Comparison of ENCODE assay signal across 15 cellular contexts in the genomic region with DNA sequence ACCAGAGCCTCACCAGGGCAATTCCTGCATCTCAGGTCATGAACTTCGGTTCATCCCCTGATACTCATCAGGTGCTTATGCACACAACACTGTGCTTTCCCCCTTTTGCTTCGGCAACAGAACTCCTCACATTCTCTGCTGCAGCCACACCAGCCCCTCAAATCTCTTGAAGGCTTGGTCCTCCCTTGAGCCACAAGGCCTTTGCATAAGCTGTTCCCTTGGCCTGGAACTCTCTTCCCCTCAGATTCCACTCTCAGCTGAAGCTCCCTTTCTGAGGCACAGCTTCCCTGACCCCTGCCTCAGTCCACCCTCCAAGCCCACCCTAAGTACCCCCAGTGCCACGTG.
DNase-seq lines count a peak whose midpoint lies in the region; ATAC-seq and TF ChIP-seq lines count a peak whose summit lies in the region.
"Had no signal": no experiment of that assay in that cellular context is flagged by ENCODE, and none has a peak within 500 bp of the region (broad histone marks: within the 10 kb centered on the region; RNA-seq: fewer than 3 reads in every experiment).

No MANE protein-coding gene starts in this region.

- POLR2A ChIA-PET in activated CD4-positive, alpha-beta memory T cell treated with anti-CD3 and anti-CD28 coated beads for 36 hours (lab: Charles Lee), result interaction anchor here (0.6 kb wide), 1 partner anchor 129 kb away, joined by 4 read pairs; no protein-coding TSS in a partner anchor

- H3K27ac Mint-ChIP-seq in activated naive CD4-positive, alpha-beta T cell treated with anti-CD3 and anti-CD28 coated beads, Interleukin-2, amount 50 U/mL, for 24 hours, result peak overlapping the region; percentile 88
- H3K27ac Mint-ChIP-seq in activated CD4-positive, alpha-beta memory T cell treated with anti-CD3 and anti-CD28 coated beads for 36 hours, result peak overlapping the region; percentile 62

- peaks cover 21% of the 10 kb centered on the region for H3K4me1 ChIP-seq in lower lobe of right lung
- H3K4me1 ChIP-seq: suprapubic skin had no signal

- H3K36me3 ChIP-seq in lower lobe of right lung, result no peaks in the 10 kb centered on the region
- H3K36me3 ChIP-seq: brain microvascular endothelial cell, suprapubic skin had no signal

- H3K4me3 Mint-ChIP-seq in activated naive CD4-positive, alpha-beta T cell treated with anti-CD3 and anti-CD28 coated beads, Interleukin-2, amount 50 U/mL, for 24 hours, result peak overlapping the region; percentile 82
- no peak overlapping the region for H3K4me3 Mint-ChIP-seq in activated CD4-positive, alpha-beta memory T cell treated with anti-CD3 and anti-CD28 coated beads for 36 hours

- peaks cover 83% of the 10 kb centered on the region for H3K4me1 Mint-ChIP-seq in activated naive CD4-positive, alpha-beta T cell treated with anti-CD3 and anti-CD28 coated beads, Interleukin-2, amount 50 U/mL, for 24 hours
- H3K4me1 Mint-ChIP-seq in activated CD4-positive, alpha-beta memory T cell treated with anti-CD3 and anti-CD28 coated beads for 36 hours (ENCODE audit: low read depth), result peaks cover 72% of the 10 kb centered on the region

- CTCF ChIA-PET in activated CD4-positive, alpha-beta memory T cell treated with anti-CD3 and anti-CD28 coated beads for 36 hours (lab: Charles Lee), result interaction anchor here (3.1 kb wide), 1 partner anchor 14 kb away, joined by 15 read pairs; no protein-coding TSS in a partner anchor

- no peak for DNase-seq in activated naive CD4-positive, alpha-beta T cell (lab: John Stamatoyannopoulos, UW)
- DNase-seq in activated CD4-positive, alpha-beta memory T cell treated with anti-CD3 and anti-CD28 coated beads for 36 hours, result no peak
- DNase-seq in lower lobe of right lung (no peak), putamen (ENCODE audit: low spot score) (no peak), OCI-M1 (lab: John Stamatoyannopoulos, UW) (no peak), LoVo (ENCODE audit: low spot score) (no peak), globus pallidus (ENCODE audit: low spot score) (no peak)
- DNase-seq: activated effector memory CD4-positive, alpha-beta T cell treated with anti-CD3 and anti-CD28 coated beads, Interleukin-2, amount 50 U/mL, for 16 hours; brain microvascular endothelial cell; left colon; NCI-H1092 treated with DMSO at 0.1 percent for 48 hours; NCI-H82 had no signal

- no peaks in the 10 kb centered on the region for H3K9me3 Mint-ChIP-seq in activated naive CD4-positive, alpha-beta T cell treated with anti-CD3 and anti-CD28 coated beads, Interleukin-2, amount 50 U/mL, for 24 hours
- H3K9me3 Mint-ChIP-seq in activated CD4-positive, alpha-beta memory T cell treated with anti-CD3 and anti-CD28 coated beads for 36 hours, result no peaks in the 10 kb centered on the region

- TF ChIP-seq CTCF in lower lobe of right lung (IDR thresholded peaks at IDR 0.05), result no peak

- no peak overlapping the region for H3K4me3 ChIP-seq in lower lobe of right lung
- H3K4me3 ChIP-seq: suprapubic skin had no signal

- H3K27me3 Mint-ChIP-seq in activated naive CD4-positive, alpha-beta T cell treated with anti-CD3 and anti-CD28 coated beads, Interleukin-2, amount 50 U/mL, for 24 hours, result no peaks in the 10 kb centered on the region
- H3K27me3 Mint-ChIP-seq in activated CD4-positive, alpha-beta memory T cell treated with anti-CD3 and anti-CD28 coated beads for 36 hours, result no peaks in the 10 kb centered on the region

- H3K36me3 Mint-ChIP-seq in activated naive CD4-positive, alpha-beta T cell treated with anti-CD3 and anti-CD28 coated beads, Interleukin-2, amount 50 U/mL, for 24 hours, result peaks cover 8% of the 10 kb centered on the region
- H3K36me3 Mint-ChIP-seq in activated CD4-positive, alpha-beta memory T cell treated with anti-CD3 and anti-CD28 coated beads for 36 hours, result peaks cover 4% of the 10 kb centered on the region

- intact Hi-C loops in activated CD4-positive, alpha-beta memory T cell treated with anti-CD3 and anti-CD28 coated beads for 36 hours (cut with micrococcal nuclease), result loop anchor here (2.0 kb wide), 1 partner anchor 24 kb away; no protein-coding TSS in a partner anchor
- intact Hi-C loops in lower lobe of right lung (cut with DNase I), result no loop called here

- peak overlapping the region; percentile 12 for H3K27ac ChIP-seq in lower lobe of right lung
- H3K27ac ChIP-seq: brain microvascular endothelial cell, RWPE1, suprapubic skin had no signal

- H3K27me3 ChIP-seq in lower lobe of right lung (ENCODE audit: low read depth), result no peaks in the 10 kb centered on the region
- H3K27me3 ChIP-seq: brain microvascular endothelial cell, suprapubic skin had no signal

- H3K9me3 ChIP-seq in lower lobe of right lung, result no peaks in the 10 kb centered on the region
- H3K9me3 ChIP-seq: suprapubic skin had no signal

- ATAC-seq in lower lobe of right lung, result no peak
- ATAC-seq: left colon had no signal
